Comparison of ENCODE assay signal across 10 cellular contexts in genomic region chr3:44418549-44418948, GRCh38. TPM values are rescaled to one million over a fixed set of nuclear protein-coding genes. Genes with fewer than 3 reads are reported as not detected.
DNase-seq lines count a peak whose midpoint lies in the region; ATAC-seq and TF ChIP-seq lines count a peak whose summit lies in the region.
"Had no signal": no experiment of that assay in that cellular context is flagged by ENCODE, and none has a peak within 500 bp of the region (broad histone marks: within the 10 kb centered on the region; RNA-seq: fewer than 3 reads in every experiment).

No MANE protein-coding gene starts in this region.

- no peak for ATAC-seq in psoas muscle
- ATAC-seq: right cardiac atrium had no signal

- H3K9me3 ChIP-seq in OCI-LY7 (ENCODE audit: low read length) (no peaks in the 10 kb centered on the region), fibroblast of lung (ENCODE audit: control insufficient read depth, insufficient read depth, low read depth, low read length) (no peaks in the 10 kb centered on the region), osteoblast (ENCODE audit: low read depth, low read length) (no peaks in the 10 kb centered on the region), psoas muscle (no peaks in the 10 kb centered on the region)

- H3K4me1 ChIP-seq in OCI-LY7 (ENCODE audit: insufficient read depth, low read length, poor library complexity, severe bottlenecking) (no peaks in the 10 kb centered on the region), fibroblast of lung (ENCODE audit: control insufficient read depth, extremely low read depth, insufficient read depth, low read length) (no peaks in the 10 kb centered on the region), osteoblast (ENCODE audit: insufficient read depth, low read length) (no peaks in the 10 kb centered on the region), psoas muscle (no peaks in the 10 kb centered on the region)

- H3K27ac ChIP-seq in OCI-LY7 (ENCODE audit: low read depth, low read length, poor library complexity, severe bottlenecking): no peak overlapping the region
- no peak overlapping the region for H3K27ac ChIP-seq in fibroblast of lung (ENCODE audit: insufficient read depth, low read length)
- H3K27ac ChIP-seq in osteoblast (ENCODE audit: low read depth, low read length): no peak overlapping the region
- H3K27ac ChIP-seq in psoas muscle: no peak overlapping the region

- H3K79me2 ChIP-seq in OCI-LY7 (ENCODE audit: insufficient read depth, low read depth, low read length): no peaks in the 10 kb centered on the region
- no peaks in the 10 kb centered on the region for H3K79me2 ChIP-seq in fibroblast of lung (ENCODE audit: control insufficient read depth, insufficient read depth, low read length)
- H3K79me2 ChIP-seq in osteoblast (ENCODE audit: insufficient read depth, low read length): no peaks in the 10 kb centered on the region

- H3K4me3 ChIP-seq in OCI-LY7 (ENCODE audit: low read depth, low read length, poor library complexity, severe bottlenecking) (no peak overlapping the region), fibroblast of lung (replicated peaks in 1 of 4; ENCODE audit: control extremely low read depth in 1 of 4, insufficient read depth in 1 of 4, low read depth in 3 of 4, low read length in 4 of 4) (no peak overlapping the region), osteoblast (ENCODE audit: insufficient read depth, low read length) (no peak overlapping the region), psoas muscle (no peak overlapping the region)

- intact Hi-C loops in OCI-LY7 (cut with micrococcal nuclease; ENCODE audit: unreplicated experiment) (no loop called here), psoas muscle (cut with DNase I) (no loop called here)

- H3K36me3 ChIP-seq in OCI-LY7 (ENCODE audit: insufficient read depth, low read length): no peaks in the 10 kb centered on the region
- no peaks in the 10 kb centered on the region for H3K36me3 ChIP-seq in fibroblast of lung (ENCODE audit: control insufficient read depth, insufficient read depth, low read length)
- H3K36me3 ChIP-seq in osteoblast (ENCODE audit: insufficient read depth, low read length): no peaks in the 10 kb centered on the region
- H3K36me3 ChIP-seq in psoas muscle (ENCODE audit: insufficient read depth in 1 of 2, low read depth in 1 of 2): no peaks in the 10 kb centered on the region

- CTCF ChIA-PET in OCI-LY7 (lab: Charles Lee; ENCODE audit: unreplicated experiment): no interaction called here

- H3K4me2 ChIP-seq in OCI-LY7 (ENCODE audit: low read length) (no peak overlapping the region), fibroblast of lung (ENCODE audit: extremely low read depth, insufficient read depth, low read length) (no peak overlapping the region), osteoblast (ENCODE audit: insufficient read depth, low read length) (no peak overlapping the region)

- DNase-seq in OCI-LY7 (ENCODE audit: low spot score) (no peak), fibroblast of lung (ENCODE audit: low read depth in 2 of 2) (no peak), osteoblast (ENCODE audit: insufficient read length, low spot score, missing footprints) (no peak), A172 (ENCODE audit: low spot score) (no peak), psoas muscle (no peak)
- DNase-seq in activated CD4-positive, CD25-positive, alpha-beta regulatory T cell treated with anti-CD3 and anti-CD28 coated beads, Interleukin-2, amount 50 U/mL, for 72 hours: no peak
- DNase-seq: DMS53, right cardiac atrium, T-helper 2 cell had no signal

- H3K27me3 ChIP-seq in fibroblast of lung (ENCODE audit: control insufficient read depth, insufficient read depth, low read length) (no peaks in the 10 kb centered on the region), osteoblast (ENCODE audit: insufficient read depth, low read length) (peaks cover 4% of the 10 kb centered on the region), psoas muscle (ENCODE audit: insufficient read depth in 3 of 3, low read length in 2 of 3) (no peaks in the 10 kb centered on the region)

- H4K20me1 ChIP-seq in OCI-LY7 (ENCODE audit: insufficient read depth, low read length) (no peaks in the 10 kb centered on the region), fibroblast of lung (ENCODE audit: control insufficient read depth, extremely low read depth, insufficient read depth, low read length) (no peaks in the 10 kb centered on the region), osteoblast (ENCODE audit: insufficient read depth, low read length) (no peaks in the 10 kb centered on the region)

- BruUV-seq in OCI-LY7 (replicated peaks; lab: Mats Ljungman, UMichigan): no TSS peak

- H3K9ac ChIP-seq in fibroblast of lung (ENCODE audit: insufficient read depth, low read length): no peak overlapping the region

- 63 to 74% (median 68%) methylated on average over 2 of the region's 2 CpGs for WGBS in psoas muscle, 3 donors

- POLR2A ChIA-PET in OCI-LY7 (lab: Charles Lee): no interaction called here

- TF ChIP-seq CTCF in GM12873 (IDR thresholded peaks at IDR 0.05; ENCODE audit: insufficient read depth, low read depth, low read length, missing control alignments) (peak; percentile 58), OCI-LY7 (conservative IDR thresholded peaks at IDR 0.05; ENCODE audit: low read length) (peak; percentile 58), fibroblast of lung (conservative IDR thresholded peaks at IDR 0.05 in 1 of 2, IDR thresholded peaks at IDR 0.05 in 1 of 2; ENCODE audit: low read depth in 1 of 2, low read length in 2 of 2) (peak; percentile 7 to 34), osteoblast (IDR thresholded peaks at IDR 0.05; ENCODE audit: extremely low read depth, low read depth, low read length) (peak; percentile 37), psoas muscle (IDR thresholded peaks at IDR 0.05) (no peak)

- H3K9me2 ChIP-seq in OCI-LY7 (ENCODE audit: insufficient read depth, low read length): no peaks in the 10 kb centered on the region

- H2AFZ ChIP-seq in OCI-LY7 (ENCODE audit: low read length) (no peak overlapping the region), fibroblast of lung (ENCODE audit: low read length) (no peak overlapping the region), osteoblast (ENCODE audit: low read length) (no peak overlapping the region)

RNA-seq across cellular contexts. Expression of gene ZNF445, which starts 58.9 kb away (rescaled TPM):
- total RNA-seq in OCI-LY7 (2014; rRNA removed; shearing (Covaris generic)): 3.4 TPM in 2 replicates
- 11.7 and 13.4 TPM in 2 replicates for total RNA-seq in OCI-LY7 (2022)
- total RNA-seq in fibroblast of lung: 7.7 and 9.1 TPM in 2 replicates
- polyA plus RNA-seq in fibroblast of lung: 4.0 and 4.5 TPM in 2 replicates
- polyA plus RNA-seq in fibroblast of lung (2012): 3.7 and 5.4 TPM in 2 replicates
- polyA minus RNA-seq in fibroblast of lung (ENCODE audit: low replicate concordance): 6.4 and 17.2 TPM in 2 replicates
- total RNA-seq in osteoblast: 9.8 and 11.5 TPM in 2 replicates
- 4.6 and 5.4 TPM in 2 replicates for total RNA-seq in A172 (2014; rRNA removed; shearing (Covaris generic))
- total RNA-seq in psoas muscle: 10 to 100 TPM in 1 of 4 donors, 1 to 10 TPM in 3; 7.3 to 16.8 (median 9.7) TPM
- polyA plus RNA-seq in psoas muscle: 1 to 10 TPM; 1.6 to 8.0 (median 2.5) TPM
